In genomic region chr3:150023239-150023636, GRCh38 we compare ENCODE assay signal across 18 cellular contexts. TPM values are rescaled to one million over a fixed set of nuclear protein-coding genes. Genes with fewer than 3 reads are reported as not detected.
A peak's percentile ranks its signal among the peaks of the same experiment; 100 is the strongest.
DNase-seq lines count a peak whose midpoint lies in the region; ATAC-seq and TF ChIP-seq lines count a peak whose summit lies in the region.
"Had no signal": no experiment of that assay in that cellular context is flagged by ENCODE, and none has a peak within 500 bp of the region (broad histone marks: within the 10 kb centered on the region; RNA-seq: fewer than 3 reads in every experiment).

No MANE protein-coding gene starts in this region.

- CTCF ChIA-PET in WTC11 (lab: Charles Lee): interaction anchor here (1.1 to 2.2 kb wide), 4 partner anchors 12 to 161 kb away, joined by 3 to 8 read pairs (median 4); no protein-coding TSS in a partner anchor

- ATAC-seq in HG03439 (IDR thresholded peaks at IDR 0.05; ENCODE audit: unreplicated experiment) (peak; percentile 16), WTC11 (peak; percentile 64)
- ATAC-seq: K562 had no signal

- H4K20me1 ChIP-seq in BLaER1: no peaks in the 10 kb centered on the region

- H3K9me3 Mint-ChIP-seq in WTC11: peaks cover 45% of the 10 kb centered on the region

- no peak overlapping the region for H3K9ac ChIP-seq in BLaER1

- H3K4me3 ChIP-seq in BLaER1: no peak overlapping the region
- no peak overlapping the region for H3K4me3 ChIP-seq in mesodermal cell (ENCODE audit: extremely low read depth, insufficient read depth, low read length, poor library complexity, severe bottlenecking)
- H3K4me3 ChIP-seq in testis: no peak overlapping the region
- H3K4me3 ChIP-seq: K562, PC-9 had no signal

- no peak for TF ChIP-seq POLR2A in testis (IDR thresholded peaks at IDR 0.05)

- H3K4me3 Mint-ChIP-seq in WTC11: no peak overlapping the region; the same call in 1 of the 2 replicates
- H3K4me3 Mint-ChIP-seq: CD4-positive, CD25-positive, alpha-beta regulatory T cell had no signal

- H3K27ac ChIP-seq in BLaER1: no peak overlapping the region
- peak overlapping the region; percentile 64 for H3K27ac ChIP-seq in mesodermal cell (ENCODE audit: low read depth, low read length, severe bottlenecking)
- no peak overlapping the region for H3K27ac ChIP-seq in testis
- H3K27ac ChIP-seq: 22Rv1, PC-9, RWPE1 had no signal

- H3K4me1 ChIP-seq in BLaER1 (peaks cover 18% of the 10 kb centered on the region), mesodermal cell (ENCODE audit: control insufficient read depth, insufficient read depth, low read length, poor library complexity, severe bottlenecking) (peaks cover 26% of the 10 kb centered on the region), testis (no peaks in the 10 kb centered on the region)
- H3K4me1 ChIP-seq: Caco-2 had no signal

- 0 out of 2 replicates have a peak, but pooled peaks cover 5% of the 10 kb centered on the region for H3K36me3 Mint-ChIP-seq in WTC11
- H3K36me3 Mint-ChIP-seq: CD4-positive, CD25-positive, alpha-beta regulatory T cell had no signal

- H3K27me3 ChIP-seq in BLaER1: no peaks in the 10 kb centered on the region
- no peaks in the 10 kb centered on the region for H3K27me3 ChIP-seq in testis
- H3K27me3 ChIP-seq: SJCRH30 had no signal

- peaks cover 33% of the 10 kb centered on the region for H3K4me1 Mint-ChIP-seq in WTC11
- H3K4me1 Mint-ChIP-seq: CD4-positive, CD25-positive, alpha-beta regulatory T cell had no signal

- TF ChIP-seq CTCF in WTC11 (IDR thresholded peaks at IDR 0.05) (no peak), testis (IDR thresholded peaks at IDR 0.05) (no peak)

- H3K27ac Mint-ChIP-seq in WTC11: peak overlapping the region; percentile 20
- H3K27ac Mint-ChIP-seq: CD4-positive, CD25-positive, alpha-beta regulatory T cell had no signal

- H3K9me3 ChIP-seq in BLaER1 (peaks cover 3% of the 10 kb centered on the region; the same call in 1 of the 2 replicates), mesodermal cell (ENCODE audit: control insufficient read depth, low read length) (peaks cover 16% of the 10 kb centered on the region), testis (no peaks in the 10 kb centered on the region)
- H3K9me3 ChIP-seq: Caco-2 had no signal

- H3K4me2 ChIP-seq in BLaER1: peak overlapping the region; percentile 65
- H3K4me2 ChIP-seq: PC-9 had no signal

- DNase-seq in WTC11 (ENCODE audit: low spot score) (no peak), testis (no peak), DMS153 (lab: John Stamatoyannopoulos, UW) (no peak), AG20443 (ENCODE audit: low spot score) (no peak), NCI-H226 (no peak)
- DNase-seq: Caco-2; CD4-positive, CD25-positive, alpha-beta regulatory T cell; GF-D8; NCI-H1105 treated with DMSO at 0.1 percent for 48 hours; NCI-H1694 treated with DMSO at 0.1 percent for 48 hours; PC-9 had no signal

- WGBS in mesodermal cell (ENCODE audit: insufficient coverage in 2 of 2), 2 experiments: 86 to 89% methylated on average over 1 of the region's 1 CpG
- WGBS in testis, 2 donors: 86 to 88% methylated on average over 1 of the region's 1 CpG

- no peaks in the 10 kb centered on the region; the same call in 1 of the 2 replicates for H3K27me3 Mint-ChIP-seq in WTC11 (ENCODE audit: low read depth)

- POLR2A ChIA-PET in WTC11 (lab: Charles Lee): interaction anchor here (1.1 kb wide), 2 partner anchors 12 to 52 kb away, joined by 3 to 4 read pairs; partner anchors contain the start of gene PFN2

- intact Hi-C loops in testis (cut with DNase I; ENCODE audit: low total_unique reads): no loop called here

- H3K36me3 ChIP-seq in BLaER1: no peaks in the 10 kb centered on the region
- H3K36me3 ChIP-seq in mesodermal cell (ENCODE audit: control insufficient read depth, insufficient read depth, low read length): no peaks in the 10 kb centered on the region
- no peaks in the 10 kb centered on the region for H3K36me3 ChIP-seq in testis (ENCODE audit: low read depth, missing control alignments)
- H3K36me3 ChIP-seq: SJCRH30 had no signal

TF ChIP-seq in WTC11, 78 proteins besides CTCF, POLR2A, EP300 and RAD21 (continues in another document):
- TF ChIP-seq KAT7 (CRISPR knock-in tag; IDR thresholded peaks at IDR 0.05; ENCODE audit: borderline replicate concordance): no peak
- no peak for TF ChIP-seq CBFB (CRISPR knock-in tag; IDR thresholded peaks at IDR 0.05; ENCODE audit: low read depth)
- TF ChIP-seq ZNF512 (CRISPR knock-in tag; IDR thresholded peaks at IDR 0.05; ENCODE audit: borderline replicate concordance): no peak
- TF ChIP-seq GRHL2 (CRISPR knock-in tag; IDR thresholded peaks at IDR 0.05; ENCODE audit: insufficient replicate concordance, severe bottlenecking): no peak
- TF ChIP-seq ETV6 (CRISPR knock-in tag; IDR thresholded peaks at IDR 0.05): no peak
- TF ChIP-seq IRF1 (CRISPR knock-in tag; IDR thresholded peaks at IDR 0.05): no peak
- TF ChIP-seq, protein P1, sequence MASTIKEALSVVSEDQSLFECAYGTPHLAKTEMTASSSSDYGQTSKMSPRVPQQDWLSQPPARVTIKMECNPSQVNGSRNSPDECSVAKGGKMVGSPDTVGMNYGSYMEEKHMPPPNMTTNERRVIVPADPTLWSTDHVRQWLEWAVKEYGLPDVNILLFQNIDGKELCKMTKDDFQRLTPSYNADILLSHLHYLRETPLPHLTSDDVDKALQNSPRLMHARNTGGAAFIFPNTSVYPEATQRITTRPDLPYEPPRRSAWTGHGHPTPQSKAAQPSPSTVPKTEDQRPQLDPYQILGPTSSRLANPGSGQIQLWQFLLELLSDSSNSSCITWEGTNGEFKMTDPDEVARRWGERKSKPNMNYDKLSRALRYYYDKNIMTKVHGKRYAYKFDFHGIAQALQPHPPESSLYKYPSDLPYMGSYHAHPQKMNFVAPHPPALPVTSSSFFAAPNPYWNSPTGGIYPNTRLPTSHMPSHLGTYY (CRISPR knock-in tag; IDR thresholded peaks at IDR 0.05): no peak
- TF ChIP-seq, protein P2, sequence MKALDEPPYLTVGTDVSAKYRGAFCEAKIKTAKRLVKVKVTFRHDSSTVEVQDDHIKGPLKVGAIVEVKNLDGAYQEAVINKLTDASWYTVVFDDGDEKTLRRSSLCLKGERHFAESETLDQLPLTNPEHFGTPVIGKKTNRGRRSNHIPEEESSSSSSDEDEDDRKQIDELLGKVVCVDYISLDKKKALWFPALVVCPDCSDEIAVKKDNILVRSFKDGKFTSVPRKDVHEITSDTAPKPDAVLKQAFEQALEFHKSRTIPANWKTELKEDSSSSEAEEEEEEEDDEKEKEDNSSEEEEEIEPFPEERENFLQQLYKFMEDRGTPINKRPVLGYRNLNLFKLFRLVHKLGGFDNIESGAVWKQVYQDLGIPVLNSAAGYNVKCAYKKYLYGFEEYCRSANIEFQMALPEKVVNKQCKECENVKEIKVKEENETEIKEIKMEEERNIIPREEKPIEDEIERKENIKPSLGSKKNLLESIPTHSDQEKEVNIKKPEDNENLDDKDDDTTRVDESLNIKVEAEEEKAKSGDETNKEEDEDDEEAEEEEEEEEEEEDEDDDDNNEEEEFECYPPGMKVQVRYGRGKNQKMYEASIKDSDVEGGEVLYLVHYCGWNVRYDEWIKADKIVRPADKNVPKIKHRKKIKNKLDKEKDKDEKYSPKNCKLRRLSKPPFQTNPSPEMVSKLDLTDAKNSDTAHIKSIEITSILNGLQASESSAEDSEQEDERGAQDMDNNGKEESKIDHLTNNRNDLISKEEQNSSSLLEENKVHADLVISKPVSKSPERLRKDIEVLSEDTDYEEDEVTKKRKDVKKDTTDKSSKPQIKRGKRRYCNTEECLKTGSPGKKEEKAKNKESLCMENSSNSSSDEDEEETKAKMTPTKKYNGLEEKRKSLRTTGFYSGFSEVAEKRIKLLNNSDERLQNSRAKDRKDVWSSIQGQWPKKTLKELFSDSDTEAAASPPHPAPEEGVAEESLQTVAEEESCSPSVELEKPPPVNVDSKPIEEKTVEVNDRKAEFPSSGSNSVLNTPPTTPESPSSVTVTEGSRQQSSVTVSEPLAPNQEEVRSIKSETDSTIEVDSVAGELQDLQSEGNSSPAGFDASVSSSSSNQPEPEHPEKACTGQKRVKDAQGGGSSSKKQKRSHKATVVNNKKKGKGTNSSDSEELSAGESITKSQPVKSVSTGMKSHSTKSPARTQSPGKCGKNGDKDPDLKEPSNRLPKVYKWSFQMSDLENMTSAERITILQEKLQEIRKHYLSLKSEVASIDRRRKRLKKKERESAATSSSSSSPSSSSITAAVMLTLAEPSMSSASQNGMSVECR (CRISPR knock-in tag; IDR thresholded peaks at IDR 0.05; ENCODE audit: borderline replicate concordance): no peak
- no peak for TF ChIP-seq NR1H2 (CRISPR knock-in tag; IDR thresholded peaks at IDR 0.05)

RNA-seq across cellular contexts. Expression of gene PFN2, which starts 52.5 kb away (rescaled TPM):
- total RNA-seq in WTC11 (2021) (158 to 174 TPM (median 161 TPM) in 3 replicates), testis (10 to 100 TPM; 54.3 to 69.1 TPM)
- polyA plus RNA-seq in mesodermal cell (2013, experiment 1 of 2): 312 TPM
- polyA plus RNA-seq in mesodermal cell (2013, experiment 2 of 2): 313 TPM
- polyA plus RNA-seq in testis (ENCODE audit: insufficient read depth, low read depth, low replicate concordance): 63.8 TPM
